In genomic region chr6:9484686-9485085, GRCh38 we compare ENCODE assay signal across 23 cellular contexts.
"Had no signal": no experiment of that assay in that cellular context is flagged by ENCODE, and none has a peak within 500 bp of the region (broad histone marks: within the 10 kb centered on the region; RNA-seq: fewer than 3 reads in every experiment).

No MANE protein-coding gene starts in this region.

- H3K9me3 ChIP-seq: heart right ventricle, left lung, right lobe of liver, stomach, suprapubic skin, transverse colon had no signal

- ATAC-seq: heart right ventricle; left lung; naive thymus-derived CD4-positive, alpha-beta T cell; right lobe of liver; stimulated activated memory B cell treated with anti-CD40 and anti-IgM and Interleukin-4, amounts not matched to agents 10 μg/mL and 1 μg/mL and 100 μg/mL, for 72 hours had no signal

- H3K4me1 ChIP-seq: heart right ventricle, left lung, right lobe of liver, transverse colon had no signal

- DNase-seq: activated CD4-positive, alpha-beta memory T cell treated with anti-CD3 and anti-CD28 coated beads for 36 hours; activated CD4-positive, alpha-beta T cell treated with anti-CD3 and anti-CD28 coated beads for 48 hours; activated CD4-positive, CD25-positive, alpha-beta regulatory T cell; activated naive CD4-positive, alpha-beta T cell treated with anti-CD3 and anti-CD28 coated beads for 36 hours; activated T-cell treated with anti-CD3 and anti-CD28 coated beads, Interleukin-2, amount 50 U/mL, for 48 hours; amygdala; cortex of kidney; endodermal cell; heart right ventricle; kidney glomerular epithelial cell; left lung; naive thymus-derived CD4-positive, alpha-beta T cell; occipital lobe; right lobe of liver; stimulated activated CD4-positive, alpha-beta T cell treated with anti-CD3 and anti-CD28 coated beads, Interleukin-1b, Interleukin-23, amount 100 ng/mL, for 48 hours; stomach; T1000; transverse colon had no signal

- H3K36me3 ChIP-seq: cardiac muscle cell, heart right ventricle, left lung, right lobe of liver, stomach, suprapubic skin, transverse colon had no signal

- H3K4me3 ChIP-seq: cardiac muscle cell, heart right ventricle, left lung, lung, right lobe of liver, skin epidermis, stomach, suprapubic skin, transverse colon had no signal

- H3K27me3 ChIP-seq: cardiac muscle cell, heart right ventricle, left lung, right lobe of liver, stomach, suprapubic skin, transverse colon had no signal

- H3K27ac ChIP-seq: cardiac muscle cell, heart right ventricle, left lung, right lobe of liver, stomach, suprapubic skin, transverse colon had no signal
